ENCODE assay signal across 1 cellular context in genomic region chr12:68158427-68158826, GRCh38.
TF ChIP-seq lines count a peak whose summit lies in the region.

No MANE protein-coding gene starts in this region.

TF ChIP-seq in GM23338, 12 proteins besides CTCF, POLR2A, EP300 and RAD21 (continued from another document):
- TF ChIP-seq REST (IDR thresholded peaks at IDR 0.05; ENCODE audit: unreplicated experiment) (no peak), CREB1 (CRISPR knock-in tag; IDR thresholded peaks at IDR 0.05; ENCODE audit: low read depth) (no peak), ZNF462 (CRISPR knock-in tag; IDR thresholded peaks at IDR 0.05) (no peak), NANOG (IDR thresholded peaks at IDR 0.05; ENCODE audit: borderline replicate concordance) (no peak), EZH2 (IDR thresholded peaks at IDR 0.05; ENCODE audit: low read depth, unreplicated experiment) (no peak), ZNF114 (CRISPR knock-in tag; IDR thresholded peaks at IDR 0.05) (no peak), STAT1 (IDR thresholded peaks at IDR 0.05; ENCODE audit: unreplicated experiment) (no peak)
